In genomic region chr4:123750044-123750443, GRCh38 we compare ENCODE assay signal across 11 cellular contexts.
A peak's percentile ranks its signal among the peaks of the same experiment; 100 is the strongest.
DNase-seq lines count a peak whose midpoint lies in the region; TF ChIP-seq lines count a peak whose summit lies in the region.
"Had no signal": no experiment of that assay in that cellular context is flagged by ENCODE, and none has a peak within 500 bp of the region (broad histone marks: within the 10 kb centered on the region; RNA-seq: fewer than 3 reads in every experiment).

No MANE protein-coding gene starts in this region.

- H2AFZ ChIP-seq in Loucy (ENCODE audit: low read length), result peak overlapping the region; percentile 43

- TF ChIP-seq POLR2A in uterus (IDR thresholded peaks at IDR 0.05), result no peak

- no peaks in the 10 kb centered on the region for H3K9me2 ChIP-seq in Loucy (replicated peaks; ENCODE audit: low read depth, low read length)

- H3K4me2 ChIP-seq in Loucy (ENCODE audit: low read depth, low read length, poor library complexity, severe bottlenecking), result no peak overlapping the region

- H3K4me1 Mint-ChIP-seq in Caco-2 (ENCODE audit: low read depth, unreplicated experiment), result peaks cover 13% of the 10 kb centered on the region

- TF ChIP-seq RAD21 in liver (IDR thresholded peaks at IDR 0.05), result no peak

- no peaks in the 10 kb centered on the region for H3K27me3 Mint-ChIP-seq in Caco-2 (ENCODE audit: insufficient read depth, unreplicated experiment)

- in situ Hi-C loops in brain microvascular endothelial cell (cut with HindIII; ENCODE audit: low pct_ligation_motif_present, low sequenced_read_pairs), result no loop called here

- H3K4me1 ChIP-seq in Caco-2 (peaks cover 15% of the 10 kb centered on the region), Loucy (ENCODE audit: insufficient read depth, low read length, poor library complexity, severe bottlenecking) (peaks cover 14% of the 10 kb centered on the region), liver (ENCODE audit: control insufficient read depth in 4 of 4, insufficient read depth in 4 of 4, low read length in 3 of 4) (peaks cover 0 to under 1% (median 0%) of the 10 kb centered on the region in 4 donors), uterus (no peaks in the 10 kb centered on the region)

- DNase-seq in Caco-2 (peak; percentile 62 to 79), brain microvascular endothelial cell (peak; percentile 28), uterus (no peak), NCI-H1930 (lab: John Stamatoyannopoulos, UW) (no peak), HK-2 (ENCODE audit: unreplicated experiment) (no peak)
- DNase-seq in stimulated activated CD4-positive, alpha-beta T cell treated with anti-CD3 and anti-CD28 coated beads, Interleukin-2, amount 100 ng/mL, for 24 hours, result no peak
- DNase-seq: lower lobe of right lung, OCI-M1, sigmoid colon had no signal

- H3K27ac ChIP-seq in brain microvascular endothelial cell, result no peak overlapping the region
- H3K27ac ChIP-seq in liver (ENCODE audit: low read depth in 1 of 2, low read length in 2 of 2), result peak overlapping the region; percentile 26 to 32
- H3K27ac ChIP-seq in uterus, result no peak overlapping the region
- H3K27ac ChIP-seq: sigmoid colon had no signal

- H3F3A ChIP-seq in Loucy (ENCODE audit: low read depth), result no peaks in the 10 kb centered on the region

- peak overlapping the region; percentile 74 for H3K27ac Mint-ChIP-seq in Caco-2 (ENCODE audit: unreplicated experiment)

- WGBS in liver, result 73% methylated on average over 3 of the region's 3 CpGs

- H4K20me1 ChIP-seq in Loucy (ENCODE audit: insufficient read depth, low read length, poor library complexity, severe bottlenecking), result no peaks in the 10 kb centered on the region

- CTCF ChIA-PET in Caco-2 (lab: Charles Lee), result no interaction called here

- no peaks in the 10 kb centered on the region for H3K79me2 ChIP-seq in Loucy (ENCODE audit: insufficient read depth, low read length)

- no peak overlapping the region for H3K4me3 ChIP-seq in Caco-2 (ENCODE audit: low read depth, low read length)
- H3K4me3 ChIP-seq in Loucy (ENCODE audit: low read length, poor library complexity, severe bottlenecking), result no peak overlapping the region
- no peak overlapping the region for H3K4me3 ChIP-seq in brain microvascular endothelial cell (ENCODE audit: low read depth, low read length)
- no peak overlapping the region for H3K4me3 ChIP-seq in liver (ENCODE audit: low read depth in 1 of 3, low read length in 3 of 3)
- no peak overlapping the region for H3K4me3 ChIP-seq in uterus
- H3K4me3 ChIP-seq: lower lobe of right lung, sigmoid colon had no signal

- H3K4me3 Mint-ChIP-seq in Caco-2 (ENCODE audit: unreplicated experiment), result no peak overlapping the region

- no peak overlapping the region for H3K9ac ChIP-seq in Loucy (ENCODE audit: low read depth, low read length, poor library complexity, severe bottlenecking)
- no peak overlapping the region for H3K9ac ChIP-seq in liver (ENCODE audit: low read depth in 1 of 2, low read length in 2 of 2)

- H3K36me3 Mint-ChIP-seq in Caco-2 (ENCODE audit: insufficient read depth, unreplicated experiment), result no peaks in the 10 kb centered on the region

- H3K9me3 ChIP-seq in Caco-2, result no peaks in the 10 kb centered on the region
- H3K9me3 ChIP-seq in Loucy (ENCODE audit: insufficient read depth, low read depth, low read length), result no peaks in the 10 kb centered on the region
- no peaks in the 10 kb centered on the region for H3K9me3 ChIP-seq in liver (ENCODE audit: control insufficient read depth in 4 of 4, low read length in 3 of 4)
- H3K9me3 ChIP-seq in uterus, result no peaks in the 10 kb centered on the region
- H3K9me3 ChIP-seq: lower lobe of right lung, sigmoid colon had no signal

- no TSS peak for BruUV-seq in Caco-2 (replicated peaks; lab: Mats Ljungman, UMichigan)

- H3K27me3 ChIP-seq in Caco-2 (replicated peaks; ENCODE audit: control insufficient read depth, insufficient read depth, low read length) (no peaks in the 10 kb centered on the region), Loucy (ENCODE audit: insufficient read depth, low read length, poor library complexity, severe bottlenecking) (no peaks in the 10 kb centered on the region), brain microvascular endothelial cell (replicated peaks) (no peaks in the 10 kb centered on the region), liver (ENCODE audit: control insufficient read depth in 4 of 4, insufficient read depth in 4 of 4, low read length in 3 of 4) (no peaks in the 10 kb centered on the region), uterus (no peaks in the 10 kb centered on the region)
- H3K27me3 ChIP-seq: sigmoid colon had no signal

- POLR2A ChIA-PET in Caco-2 (lab: Charles Lee), result no interaction called here

- no peaks in the 10 kb centered on the region for H3K36me3 ChIP-seq in Caco-2 (ENCODE audit: control insufficient read depth, insufficient read depth, low read length)
- no peaks in the 10 kb centered on the region for H3K36me3 ChIP-seq in Loucy (ENCODE audit: insufficient read depth, low read length)
- no peaks in the 10 kb centered on the region for H3K36me3 ChIP-seq in brain microvascular endothelial cell (replicated peaks)
- H3K36me3 ChIP-seq in liver (ENCODE audit: control insufficient read depth in 4 of 4, insufficient read depth in 3 of 4, low read depth in 1 of 4, low read length in 3 of 4), result no peaks in the 10 kb centered on the region
- no peaks in the 10 kb centered on the region for H3K36me3 ChIP-seq in uterus
- H3K36me3 ChIP-seq: lower lobe of right lung, sigmoid colon had no signal

- TF ChIP-seq CTCF in Caco-2 (IDR thresholded peaks at IDR 0.05; ENCODE audit: insufficient read depth in 1 of 2, low read depth in 1 of 2, low read length in 1 of 2, severe bottlenecking in 1 of 2, unreplicated experiment in 1 of 2) (no peak), Loucy (conservative IDR thresholded peaks at IDR 0.05; ENCODE audit: low read length) (no peak), brain microvascular endothelial cell (IDR thresholded peaks at IDR 0.05; ENCODE audit: low read depth, low read length, missing control alignments) (no peak), liver (IDR thresholded peaks at IDR 0.05; ENCODE audit: low read depth, low read length, missing input control) (no peak), uterus (IDR thresholded peaks at IDR 0.05) (no peak)

- H3K9me3 Mint-ChIP-seq in Caco-2 (ENCODE audit: unreplicated experiment), result peaks cover 9% of the 10 kb centered on the region

- intact Hi-C loops in Caco-2 (cut with micrococcal nuclease; ENCODE audit: unreplicated experiment) (loop anchor here (1.0 to 10.0 kb wide), 3 partner anchors 271 to 401 kb away; partner anchors contain the start of gene SPRY1), uterus (cut with DNase I; ENCODE audit: low total_unique reads) (no loop called here)

TF ChIP-seq in liver, 16 proteins besides CTCF, POLR2A, EP300 and RAD21:
- TF ChIP-seq MAX (IDR thresholded peaks at IDR 0.05) (no peak), SP1 (IDR thresholded peaks at IDR 0.05) (no peak), YY1 (IDR thresholded peaks at IDR 0.05) (no peak), RXRA (IDR thresholded peaks at IDR 0.05) (no peak), FOXA1 (IDR thresholded peaks at IDR 0.05) (no peak), EGR1 (IDR thresholded peaks at IDR 0.05; ENCODE audit: low read depth in 2 of 2) (no peak), TAF1 (conservative IDR thresholded peaks at IDR 0.05) (no peak), ATF3 (IDR thresholded peaks at IDR 0.05) (no peak), REST (IDR thresholded peaks at IDR 0.05) (no peak), GABPA (IDR thresholded peaks at IDR 0.05 in 1 of 2, conservative IDR thresholded peaks at IDR 0.05 in 1 of 2) (no peak), HNF4A (conservative IDR thresholded peaks at IDR 0.05) (no peak), FOXA2 (IDR thresholded peaks at IDR 0.05) (no peak), NR2F2 (IDR thresholded peaks at IDR 0.05) (no peak)

Comparison
In these comparisons a context has a peak if more than half of its experiments do, and no peak if none do; other contexts are left out.
1. DNase-seq: peak in Caco-2 (2 of 2) and brain microvascular endothelial cell (single experiment); none in stimulated activated CD4-positive, alpha-beta T cell treated with anti-CD3 and anti-CD28 coated beads, Interleukin-2, amount 100 ng/mL, for 24 hours (0 of 2), uterus (0 of 2), NCI-H1930 (0 of 2) and HK-2 (single experiment).
2. H3K27ac ChIP-seq: peak in liver (2 of 2); none in brain microvascular endothelial cell (single experiment) and uterus (0 of 2).